8 cellular contexts compared by ENCODE assay signal in the genomic region with DNA sequence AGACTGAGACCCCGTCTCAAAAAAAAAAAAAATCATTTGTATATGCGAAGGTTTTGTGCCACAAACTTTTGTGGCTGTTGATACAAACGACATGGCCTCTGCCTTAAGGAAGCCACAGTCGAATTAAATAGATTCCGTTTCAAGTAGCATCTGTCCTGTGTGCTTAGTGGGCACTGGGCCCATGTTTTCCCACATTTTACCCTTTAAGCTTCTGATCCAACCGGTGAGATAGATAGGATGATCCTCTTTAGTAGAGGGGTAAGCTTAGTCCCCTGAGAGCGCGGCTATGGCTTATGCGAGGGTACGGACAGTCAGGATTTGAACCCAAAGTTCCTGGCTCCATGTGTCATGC. TPM values are rescaled to one million over a fixed set of nuclear protein-coding genes. Genes with fewer than 3 reads are reported as not detected.
DNase-seq lines count a peak whose midpoint lies in the region; ATAC-seq, FAIRE-seq and TF ChIP-seq lines count a peak whose summit lies in the region.

No MANE protein-coding gene starts in this region.

- TF ChIP-seq POLR2A in esophagus muscularis mucosa (IDR thresholded peaks at IDR 0.05; ENCODE audit: low read depth) (no peak), H54 (IDR thresholded peaks at IDR 0.05; ENCODE audit: low read depth, low read length) (no peak)

- H3K4me1 ChIP-seq in PC-9 (replicated peaks; ENCODE audit: insufficient read depth): peaks cover 11% of the 10 kb centered on the region
- H3K4me1 ChIP-seq in esophagus muscularis mucosa: peaks cover 8 to 34% (median 25%) of the 10 kb centered on the region in 4 donors

- 62% methylated on average over 10 of the region's 10 CpGs for WGBS in esophagus muscularis mucosa

- ATAC-seq in sciatic nerve (peak; percentile 2), GM19324 (IDR thresholded peaks at IDR 0.05; ENCODE audit: low FRiP score, unreplicated experiment) (no peak)

- intact Hi-C loops in PC-9 (cut with micrococcal nuclease; ENCODE audit: unreplicated experiment): loop anchor here (1.0 kb wide), 1 partner anchor 35 kb away; the partner anchor contains the start of gene KCTD13
- intact Hi-C loops in esophagus muscularis mucosa (cut with DNase I): loop anchor here (5.0 kb wide), 1 partner anchor 34 kb away; the partner anchor contains the start of gene KCTD13
- intact Hi-C loops in sciatic nerve (cut with DNase I): no loop called here

- no peaks in the 10 kb centered on the region for H3K27me3 ChIP-seq in GM06990 (replicated peaks; ENCODE audit: control insufficient read depth, insufficient read depth, low read length)
- H3K27me3 ChIP-seq in PC-9 (ENCODE audit: insufficient read depth, low read depth): no peaks in the 10 kb centered on the region
- no peaks in the 10 kb centered on the region for H3K27me3 ChIP-seq in esophagus muscularis mucosa

- H3K36me3 ChIP-seq in GM06990 (ENCODE audit: control insufficient read depth, insufficient read depth, low read length): no peaks in the 10 kb centered on the region; the same call in 1 of the 2 replicates
- no peaks in the 10 kb centered on the region for H3K36me3 ChIP-seq in PC-9 (ENCODE audit: low read depth)
- peaks cover 0 to 21% (median 6%) of the 10 kb centered on the region in 4 donors for H3K36me3 ChIP-seq in esophagus muscularis mucosa

- H3F3A ChIP-seq in PC-9 (ENCODE audit: insufficient read depth, low read depth): peaks cover 8% of the 10 kb centered on the region; the same call in 1 of the 2 replicates

- H3K9me2 ChIP-seq in PC-9 (ENCODE audit: insufficient read depth): no peaks in the 10 kb centered on the region

- FAIRE-seq in H54 (lab: Jason Lieb, UNC): no peak

- TF ChIP-seq EP300 in esophagus muscularis mucosa (IDR thresholded peaks at IDR 0.05): no peak

- H3K4me3 ChIP-seq in GM06990 (replicated peaks; ENCODE audit: low read depth, low read length) (peak overlapping the region; percentile 88; the same call in 1 of the 2 replicates), PC-9 (peak overlapping the region; percentile 78; the same call in 1 of the 2 replicates), esophagus muscularis mucosa (peak overlapping the region; percentile 73 to 95 (median 80))

- CTCF ChIA-PET in PC-9 (lab: Charles Lee): interaction anchor here (0.6 to 1.0 kb wide), 3 partner anchors 17 to 145 kb away, joined by 3 to 7 read pairs (median 5); partner anchors contain the start of gene PAGR1

- no peaks in the 10 kb centered on the region for H4K20me1 ChIP-seq in PC-9 (ENCODE audit: insufficient read depth)

- no TSS peak for BruUV-seq in PC-9 (replicated peaks; lab: Mats Ljungman, UMichigan)

- H3K27ac ChIP-seq in PC-9 (no peak overlapping the region), esophagus muscularis mucosa (replicated peaks in 1 of 4) (peak overlapping the region; percentile 92 to 95 (median 94))

- peak overlapping the region; percentile 90 for H3K4me2 ChIP-seq in PC-9

- DNase-seq in GM06990 (ENCODE audit: extremely low read depth, insufficient read length) (no peak), PC-9 (no peak), esophagus muscularis mucosa (ENCODE audit: extremely low spot score) (no peak), sciatic nerve (ENCODE audit: low spot score) (no peak), cerebellum (ENCODE audit: low spot score) (no peak), H54 (ENCODE audit: insufficient read length, low spot score) (no peak), COLO829 (ENCODE audit: low spot score) (no peak)

- POLR2A ChIA-PET in PC-9 (lab: Charles Lee; ENCODE audit: unreplicated experiment): interaction anchor here (0.6 to 1.8 kb wide), 3 partner anchors 9 to 62 kb away, joined by 3 to 22 read pairs (median 4); partner anchors contain the start of genes SEZ6L2 and TAOK2

- no peak for TF ChIP-seq CTCF in GM06990 (IDR thresholded peaks at IDR 0.05; ENCODE audit: insufficient read depth, low read length, poor library complexity, severe bottlenecking)
- no peak for TF ChIP-seq CTCF in PC-9 (conservative IDR thresholded peaks at IDR 0.05)
- TF ChIP-seq CTCF in esophagus muscularis mucosa (IDR thresholded peaks at IDR 0.05): no peak

- H3K9me3 ChIP-seq in PC-9 (ENCODE audit: insufficient read depth, low read depth) (no peaks in the 10 kb centered on the region), esophagus muscularis mucosa (no peaks in the 10 kb centered on the region)

- H2AFZ ChIP-seq in PC-9: peak overlapping the region; percentile 78

- H3K79me2 ChIP-seq in PC-9 (ENCODE audit: low read depth): no peaks in the 10 kb centered on the region

RNA-seq across cellular contexts. Expression of gene TMEM219, which starts 0.8 kb away (rescaled TPM):
- total RNA-seq in PC-9 (2021) (141 and 203 TPM in 2 replicates), esophagus muscularis mucosa (100 to 1,000 TPM in 3 of 4 donors, 10 to 100 TPM in 1; 96.8 to 114 (median 105) TPM), sciatic nerve (82.4 TPM), cerebellum (19.1 TPM)

RNA-seq across cellular contexts. Expression of gene TAOK2, which starts 12.6 kb away (rescaled TPM):
- 76.6 and 82.9 TPM in 2 replicates for total RNA-seq in PC-9 (2021)
- total RNA-seq in esophagus muscularis mucosa: 10 to 100 TPM; 40.9 to 63.6 (median 51.4) TPM
- total RNA-seq in sciatic nerve: 51.8 TPM
- 36.0 TPM for total RNA-seq in cerebellum

RNA-seq across cellular contexts. Expression of gene HIRIP3, which starts 34.3 kb away (rescaled TPM):
- total RNA-seq in PC-9 (2021) (27.0 and 27.3 TPM in 2 replicates), esophagus muscularis mucosa (10 to 100 TPM; 20.8 to 39.4 (median 22.1) TPM), sciatic nerve (11.1 TPM), cerebellum (12.1 TPM)

RNA-seq across cellular contexts. Expression of gene INO80E, which starts 34.9 kb away (rescaled TPM):
- total RNA-seq in PC-9 (2021) (102 TPM in 2 replicates), esophagus muscularis mucosa (10 to 100 TPM; 38.2 to 58.1 (median 43.5) TPM), sciatic nerve (59.2 TPM), cerebellum (21.8 TPM)

RNA-seq across cellular contexts. Expression of gene KCTD13, which starts 35.1 kb away (rescaled TPM):
- total RNA-seq in PC-9 (2021): 52.7 and 72.0 TPM in 2 replicates
- total RNA-seq in esophagus muscularis mucosa: 10 to 100 TPM; 14.4 to 25.7 (median 18.8) TPM
- 30.4 TPM for total RNA-seq in sciatic nerve
- total RNA-seq in cerebellum: 20.3 TPM
